ENCODE assay signal across 8 cellular contexts in the genomic region with DNA sequence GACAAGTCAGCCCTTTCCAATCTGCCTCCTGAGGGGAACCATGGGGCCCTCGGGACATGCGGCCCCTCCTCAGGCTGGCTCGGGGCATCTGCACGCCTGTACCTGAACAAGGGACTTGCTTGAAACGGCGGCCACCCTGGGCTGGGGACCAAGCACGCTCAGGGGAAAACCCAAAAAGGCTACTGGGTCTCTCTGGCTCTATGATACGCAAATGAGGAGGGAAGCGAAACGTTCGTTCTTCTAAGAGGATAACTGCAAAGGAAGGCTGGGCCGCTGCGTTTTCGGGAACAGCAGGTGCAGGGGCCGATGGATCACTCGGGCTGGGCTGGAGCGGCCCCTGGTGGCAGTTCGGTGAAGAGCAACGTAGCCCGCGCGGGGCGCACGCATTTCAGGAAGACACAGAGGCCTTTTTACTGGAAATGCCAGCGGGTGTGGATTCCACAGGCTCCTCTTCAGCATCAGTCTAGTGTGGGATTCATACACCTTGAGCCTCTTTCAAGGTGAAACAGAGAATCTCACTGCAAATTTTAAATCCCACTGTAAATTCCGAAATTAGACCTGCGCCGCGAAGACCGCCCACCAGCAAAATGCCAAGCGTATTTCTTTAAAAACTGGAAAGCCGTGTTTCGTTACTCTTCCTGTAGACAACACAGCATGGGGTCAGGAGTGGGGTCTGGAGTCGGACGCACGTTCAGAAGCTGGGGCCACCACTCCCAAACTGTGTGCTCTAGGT. TPM values are rescaled to one million over a fixed set of nuclear protein-coding genes. Genes with fewer than 3 reads are reported as not detected.
DNase-seq lines count a peak whose midpoint lies in the region; ATAC-seq and TF ChIP-seq lines count a peak whose summit lies in the region.
"Not testable (repeated sequence)": the region's sequence is repeated elsewhere in the genome, so short reads cannot be mapped to it uniquely, and the experiment has no call there.

No MANE protein-coding gene starts in this region.

- H2AFZ ChIP-seq in SU-DHL-6 (ENCODE audit: low read depth, low read length, severe bottlenecking); osteoblast (ENCODE audit: low read length): not testable (repeated sequence)

- not testable (repeated sequence) for H3K9me3 ChIP-seq in SU-DHL-6 (ENCODE audit: insufficient read depth, low read length); osteoblast (ENCODE audit: low read depth, low read length); thoracic aorta

- not testable (repeated sequence) for H3K79me2 ChIP-seq in SU-DHL-6 (ENCODE audit: insufficient read depth, low read length); osteoblast (ENCODE audit: insufficient read depth, low read length)

- not testable (repeated sequence) for H3K9ac ChIP-seq in SU-DHL-6 (ENCODE audit: low read length)

- ATAC-seq in thoracic aorta (ENCODE audit: insufficient number of reproducible peaks, low FRiP score, low read depth): not testable (repeated sequence)

- H3K4me1 Mint-ChIP-seq in activated naive CD4-positive, alpha-beta T cell treated with anti-CD3 and anti-CD28 coated beads for 36 hours (ENCODE audit: low read depth): not testable (repeated sequence)

- not testable (repeated sequence) for H3K36me3 ChIP-seq in GM06990 (ENCODE audit: control insufficient read depth, insufficient read depth, low read length); SU-DHL-6 (ENCODE audit: low read length); osteoblast (ENCODE audit: insufficient read depth, low read length); thoracic aorta

- DNase-seq in GM06990 (ENCODE audit: extremely low read depth, insufficient read length): peak; percentile 86
- peak; percentile 74 for DNase-seq in HEK293T (ENCODE audit: extremely low spot score)
- DNase-seq in MV-4-11 (lab: John Stamatoyannopoulos, UW): peak; percentile 64
- DNase-seq in activated naive CD4-positive, alpha-beta T cell treated with anti-CD3 and anti-CD28 coated beads for 36 hours: peak; percentile 92
- DNase-seq in germinal center (ENCODE audit: low spot score): peak; percentile 78
- DNase-seq in osteoblast (ENCODE audit: insufficient read length, low spot score, missing footprints): peak; percentile 90
- DNase-seq in thoracic aorta (ENCODE audit: low spot score): not testable (repeated sequence)

- H3K9me3 Mint-ChIP-seq in activated naive CD4-positive, alpha-beta T cell treated with anti-CD3 and anti-CD28 coated beads for 36 hours: not testable (repeated sequence)

- H3K27ac Mint-ChIP-seq in activated naive CD4-positive, alpha-beta T cell treated with anti-CD3 and anti-CD28 coated beads for 36 hours: peak overlapping the region; percentile 86

- H3K4me3 ChIP-seq in GM06990 (replicated peaks; ENCODE audit: low read depth, low read length); SU-DHL-6 (ENCODE audit: insufficient read depth, low read length, poor library complexity, severe bottlenecking); osteoblast (ENCODE audit: insufficient read depth, low read length); thoracic aorta: not testable (repeated sequence)

- H3K36me3 Mint-ChIP-seq in activated naive CD4-positive, alpha-beta T cell treated with anti-CD3 and anti-CD28 coated beads for 36 hours (ENCODE audit: low read depth): not testable (repeated sequence)

- intact Hi-C loops in activated naive CD4-positive, alpha-beta T cell treated with anti-CD3 and anti-CD28 coated beads for 36 hours (cut with micrococcal nuclease): loop anchor here (1.0 kb wide), 4 partner anchors 14 to 130 kb away; no protein-coding TSS in a partner anchor

- CTCF ChIA-PET in HEK293T (lab: Yijun Ruan, JAX): interaction anchor here (0.7 kb wide), 1 partner anchor 9 kb away, joined by 5 read pairs; no protein-coding TSS in a partner anchor
- CTCF ChIA-PET in activated naive CD4-positive, alpha-beta T cell treated with anti-CD3 and anti-CD28 coated beads for 36 hours (lab: Charles Lee): interaction anchor here (0.8 to 4.1 kb wide), 12 partner anchors 11 to 143 kb away, joined by 3 to 29 read pairs (median 4); a partner anchor contains a TSS

- not testable (repeated sequence) for H3K9me2 ChIP-seq in SU-DHL-6 (replicated peaks; ENCODE audit: insufficient read depth, low read length)

- H3F3A ChIP-seq in SU-DHL-6 (ENCODE audit: insufficient read depth): not testable (repeated sequence)

- POLR2A ChIA-PET in HEK293T (lab: Yijun Ruan, JAX): not testable (repeated sequence)

- peaks cover 10% of the 10 kb centered on the region for H3K4me1 ChIP-seq in osteoblast (ENCODE audit: insufficient read depth, low read length)
- peaks cover 0 to 13% of the 10 kb centered on the region in 2 donors for H3K4me1 ChIP-seq in thoracic aorta (ENCODE audit: control insufficient read depth in 1 of 2, low read depth in 2 of 2)

- not testable (repeated sequence) for H3K4me3 Mint-ChIP-seq in activated naive CD4-positive, alpha-beta T cell treated with anti-CD3 and anti-CD28 coated beads for 36 hours

- H4K20me1 ChIP-seq in SU-DHL-6 (ENCODE audit: low read depth, low read length); osteoblast (ENCODE audit: insufficient read depth, low read length): not testable (repeated sequence)

- peak; percentile 91 for TF ChIP-seq CTCF in GM06990 (IDR thresholded peaks at IDR 0.05; ENCODE audit: insufficient read depth, low read length, poor library complexity, severe bottlenecking)
- peak; percentile 59 for TF ChIP-seq CTCF in SU-DHL-6 (IDR thresholded peaks at IDR 0.05; ENCODE audit: insufficient read depth, low read length, poor library complexity, severe bottlenecking)
- peak; percentile 72 for TF ChIP-seq CTCF in osteoblast (IDR thresholded peaks at IDR 0.05; ENCODE audit: extremely low read depth, low read depth, low read length)
- peak; percentile 97 for TF ChIP-seq CTCF in thoracic aorta (IDR thresholded peaks at IDR 0.05)

- H3K27me3 Mint-ChIP-seq in activated naive CD4-positive, alpha-beta T cell treated with anti-CD3 and anti-CD28 coated beads for 36 hours (ENCODE audit: low read depth): not testable (repeated sequence)

- H3K27me3 ChIP-seq in GM06990 (replicated peaks; ENCODE audit: control insufficient read depth, insufficient read depth, low read length); SU-DHL-6 (ENCODE audit: low read length); osteoblast (ENCODE audit: insufficient read depth, low read length); thoracic aorta (replicated peaks; ENCODE audit: insufficient read depth): not testable (repeated sequence)

- peak overlapping the region; percentile 25 for H3K4me2 ChIP-seq in SU-DHL-6 (ENCODE audit: low read depth, low read length, poor library complexity, severe bottlenecking)
- not testable (repeated sequence) for H3K4me2 ChIP-seq in osteoblast (ENCODE audit: insufficient read depth, low read length)

- not testable (repeated sequence) for H3K27ac ChIP-seq in SU-DHL-6 (ENCODE audit: low read depth, low read length); osteoblast (ENCODE audit: low read depth, low read length); thoracic aorta

RNA-seq across cellular contexts. Expression of a gene that starts 27.0 kb away (rescaled TPM):
- not detected for total RNA-seq in activated naive CD4-positive, alpha-beta T cell treated with anti-CD3 and anti-CD28 coated beads for 36 hours
- total RNA-seq in osteoblast (not detected in 2 replicates), thoracic aorta (not detected)

RNA-seq across cellular contexts. Expression of a gene that starts 40.1 kb away (rescaled TPM):
- total RNA-seq in activated naive CD4-positive, alpha-beta T cell treated with anti-CD3 and anti-CD28 coated beads for 36 hours: 100 to 1,000 TPM; 343 to 346 TPM
- total RNA-seq in osteoblast (60.4 and 90.8 TPM in 2 replicates), thoracic aorta (10 to 100 TPM in 1 of 2 donors, 1 to 10 TPM in 1; 2.7 to 33.7 TPM)

RNA-seq across cellular contexts. Expression of a gene that starts 41.9 kb away (rescaled TPM):
- total RNA-seq in activated naive CD4-positive, alpha-beta T cell treated with anti-CD3 and anti-CD28 coated beads for 36 hours: 10 to 100 TPM; 35.1 to 38.6 TPM
- total RNA-seq in osteoblast (20.3 and 23.5 TPM in 2 replicates), thoracic aorta (10 to 100 TPM; 18.6 to 21.8 TPM)
